In the genomic region with DNA sequence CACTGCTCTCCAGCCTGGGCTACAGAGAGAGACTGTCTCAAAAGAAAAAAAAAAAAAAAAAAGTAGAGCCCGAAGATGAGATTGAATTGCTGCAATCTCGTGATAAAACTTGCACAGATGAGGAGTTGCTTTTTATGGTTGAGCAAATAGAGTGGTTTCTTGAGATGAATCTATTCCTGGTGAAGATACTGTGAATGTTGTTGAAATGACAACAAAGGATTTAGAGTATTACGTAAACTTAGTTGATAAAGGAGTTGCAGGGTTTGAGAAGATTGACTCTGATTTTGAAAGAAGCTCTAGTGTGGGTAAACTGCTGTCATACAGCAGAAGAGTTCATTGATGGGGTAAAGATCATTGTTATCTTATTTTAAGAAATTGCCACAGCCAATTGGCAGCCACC, we compare ENCODE assay signal across 24 cellular contexts. TPM values are rescaled to one million over a fixed set of nuclear protein-coding genes. Genes with fewer than 3 reads are reported as not detected.
DNase-seq lines count a peak whose midpoint lies in the region; ATAC-seq and TF ChIP-seq lines count a peak whose summit lies in the region.
"Had no signal": no experiment of that assay in that cellular context is flagged by ENCODE, and none has a peak within 500 bp of the region (broad histone marks: within the 10 kb centered on the region; RNA-seq: fewer than 3 reads in every experiment).

No MANE protein-coding gene starts in this region.

- H3K36me3 ChIP-seq in cardiac muscle cell, result peaks cover 18% of the 10 kb centered on the region
- peaks cover 49% of the 10 kb centered on the region for H3K36me3 ChIP-seq in left ventricle myocardium inferior
- H3K36me3 ChIP-seq in breast epithelium, result peaks cover 8% of the 10 kb centered on the region

- intact Hi-C loops in left ventricle myocardium inferior (cut with micrococcal nuclease) (no loop called here), breast epithelium (cut with DNase I; ENCODE audit: low total_unique reads) (no loop called here)

- no peak overlapping the region for H3K4me3 ChIP-seq in cardiac muscle cell
- H3K4me3 ChIP-seq in left ventricle myocardium inferior, result no peak overlapping the region
- no peak overlapping the region for H3K4me3 ChIP-seq in fibroblast of villous mesenchyme (ENCODE audit: low read depth, low read length)
- no peak overlapping the region for H3K4me3 ChIP-seq in breast epithelium
- H3K4me3 ChIP-seq: heart right ventricle, pancreas, suprapubic skin had no signal

- TF ChIP-seq CTCF in cardiac muscle cell (IDR thresholded peaks at IDR 0.05; ENCODE audit: low read depth, low read length) (no peak), left ventricle myocardium inferior (IDR thresholded peaks at IDR 0.05; ENCODE audit: borderline replicate concordance) (no peak), VCaP (conservative IDR thresholded peaks at IDR 0.05) (no peak), fibroblast of villous mesenchyme (IDR thresholded peaks at IDR 0.05; ENCODE audit: insufficient read depth, low read depth, low read length) (no peak), breast epithelium (IDR thresholded peaks at IDR 0.05) (no peak)

- DNase-seq in cardiac muscle cell (ENCODE audit: low read depth in 1 of 2, low spot score in 1 of 2), result peak in 1 of 2 donors; percentile 30
- DNase-seq in left ventricle myocardium inferior, result no peak
- peak; percentile 76 for DNase-seq in fibroblast of villous mesenchyme (ENCODE audit: low read depth)
- DNase-seq in breast epithelium (ENCODE audit: low spot score in 2 of 2), result no peak
- DNase-seq in left lobe of liver (ENCODE audit: low spot score), result no peak
- no peak for DNase-seq in SKM-1 treated with dmso at 0.1 percent for 144 hours (lab: John Stamatoyannopoulos, UW; ENCODE audit: unreplicated experiment)
- DNase-seq in NCI-H2081 treated with DMSO at 0.1 percent for 48 hours (lab: John Stamatoyannopoulos, UW), result no peak
- DNase-seq: activated CD4-positive, alpha-beta T cell treated with anti-CD3 and anti-CD28 coated beads for 4 hours; activated naive CD8-positive, alpha-beta T cell treated with anti-CD3 and anti-CD28 coated beads, Interleukin-2, amount 10 ng/mL, durations not matched to agents 7 days and 5 days; foreskin fibroblast; heart right ventricle; left cardiac atrium; NCI-H1105 treated with DMSO at 0.1 percent for 48 hours; NCI-H2081; NCI-H446 treated with DMSO at 0.1 percent for 48 hours; pancreas; right cardiac atrium; stimulated activated CD4-positive, alpha-beta T cell treated with anti-CD3 and anti-CD28 coated beads, Interleukin-12 subunit alpha, Interleukin-12 subunit beta, amount 100 ng/mL, for 4 hours; stimulated activated CD4-positive, alpha-beta T cell treated with anti-CD3 and anti-CD28 coated beads, Interleukin-4, amount 100 ng/mL, for 24 hours; stimulated activated naive B cell treated with anti-CD40 and anti-IgM and Interleukin-4, amounts not matched to agents 10 μg/mL and 1 μg/mL and 100 μg/mL, for 72 hours had no signal

- H3K4me1 ChIP-seq in cardiac muscle cell (ENCODE audit: low read depth) (peaks cover 40% of the 10 kb centered on the region), left ventricle myocardium inferior (peaks cover 55% of the 10 kb centered on the region), breast epithelium (no peaks in the 10 kb centered on the region)
- H3K4me1 ChIP-seq: suprapubic skin had no signal

- no peaks in the 10 kb centered on the region for H3K27me3 ChIP-seq in cardiac muscle cell
- H3K27me3 ChIP-seq in left ventricle myocardium inferior (ENCODE audit: low read depth), result no peaks in the 10 kb centered on the region
- no peaks in the 10 kb centered on the region for H3K27me3 ChIP-seq in breast epithelium
- H3K27me3 ChIP-seq: heart right ventricle, pancreas, suprapubic skin had no signal

- H3K9me3 ChIP-seq in cardiac muscle cell (ENCODE audit: low read depth) (no peaks in the 10 kb centered on the region), left ventricle myocardium inferior (replicated peaks) (no peaks in the 10 kb centered on the region), breast epithelium (no peaks in the 10 kb centered on the region)
- H3K9me3 ChIP-seq: heart right ventricle, pancreas, suprapubic skin had no signal

- TF ChIP-seq POLR2A in breast epithelium (IDR thresholded peaks at IDR 0.05), result no peak

- peak overlapping the region; percentile 68 for H3K27ac ChIP-seq in cardiac muscle cell
- H3K27ac ChIP-seq in left ventricle myocardium inferior (replicated peaks), result no peak overlapping the region
- peak overlapping the region; percentile 54; the same call in 1 of the 2 replicates for H3K27ac ChIP-seq in VCaP
- H3K27ac ChIP-seq in breast epithelium, result no peak overlapping the region
- H3K27ac ChIP-seq: heart right ventricle, HL-60, pancreas, suprapubic skin had no signal

- ATAC-seq in left lobe of liver, result no peak
- ATAC-seq: HCT116; heart right ventricle; left cardiac atrium; pancreas; stimulated activated naive B cell treated with anti-CD40 and anti-IgM and Interleukin-4, amounts not matched to agents 10 μg/mL and 1 μg/mL and 100 μg/mL, for 72 hours had no signal

RNA-seq across cellular contexts. Expression of a gene that starts 42.8 kb away (rescaled TPM):
- total RNA-seq in cardiac muscle cell (53.9 and 82.1 TPM in 2 replicates), left ventricle myocardium inferior (48.2 TPM), fibroblast of villous mesenchyme (54.1 and 69.1 TPM in 2 replicates), breast epithelium (100 to 1,000 TPM in 1 of 3 donors, 10 to 100 TPM in 2; 76.5 to 118 (median 93.1) TPM), left lobe of liver (26.1 TPM)
- 42.5 and 59.4 TPM in 2 replicates for polyA plus RNA-seq in cardiac muscle cell

Comparison
In these comparisons a context has a peak if more than half of its experiments do, and no peak if none do; other contexts are left out.
1. H3K27ac ChIP-seq: peak in cardiac muscle cell (single experiment) and VCaP (single experiment); none in left ventricle myocardium inferior (single experiment) and breast epithelium (0 of 2).